1 cellular context compared by ENCODE assay signal in the genomic region with DNA sequence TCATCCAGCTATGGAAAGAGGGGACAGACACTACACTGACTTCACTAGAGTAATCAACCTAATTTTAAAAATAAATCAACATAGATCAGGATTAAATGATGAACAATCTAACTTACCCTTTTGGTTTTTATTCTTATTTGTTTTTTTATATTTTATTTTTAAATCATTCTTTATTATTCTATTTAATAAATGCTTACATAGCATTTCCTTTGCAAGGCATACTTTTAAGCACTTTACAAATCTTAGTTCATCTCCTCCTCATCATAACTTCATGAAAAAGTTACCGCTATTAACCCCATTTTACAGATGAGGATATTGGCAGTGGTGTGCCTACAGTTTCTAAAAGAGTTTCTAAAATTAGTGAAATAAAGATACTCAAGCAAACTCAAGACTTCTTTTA.
TF ChIP-seq lines count a peak whose summit lies in the region.

No MANE protein-coding gene starts in this region.

TF ChIP-seq in A549, 52 proteins besides CTCF, POLR2A, EP300 and RAD21 (continued from another document):
- TF ChIP-seq, protein P1, sequence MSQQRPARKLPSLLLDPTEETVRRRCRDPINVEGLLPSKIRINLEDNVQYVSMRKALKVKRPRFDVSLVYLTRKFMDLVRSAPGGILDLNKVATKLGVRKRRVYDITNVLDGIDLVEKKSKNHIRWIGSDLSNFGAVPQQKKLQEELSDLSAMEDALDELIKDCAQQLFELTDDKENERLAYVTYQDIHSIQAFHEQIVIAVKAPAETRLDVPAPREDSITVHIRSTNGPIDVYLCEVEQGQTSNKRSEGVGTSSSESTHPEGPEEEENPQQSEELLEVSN (IDR thresholded peaks at IDR 0.05; ENCODE audit: borderline replicate concordance, low read depth), result no peak
